ENCODE assay signal across 9 cellular contexts in the genomic region with DNA sequence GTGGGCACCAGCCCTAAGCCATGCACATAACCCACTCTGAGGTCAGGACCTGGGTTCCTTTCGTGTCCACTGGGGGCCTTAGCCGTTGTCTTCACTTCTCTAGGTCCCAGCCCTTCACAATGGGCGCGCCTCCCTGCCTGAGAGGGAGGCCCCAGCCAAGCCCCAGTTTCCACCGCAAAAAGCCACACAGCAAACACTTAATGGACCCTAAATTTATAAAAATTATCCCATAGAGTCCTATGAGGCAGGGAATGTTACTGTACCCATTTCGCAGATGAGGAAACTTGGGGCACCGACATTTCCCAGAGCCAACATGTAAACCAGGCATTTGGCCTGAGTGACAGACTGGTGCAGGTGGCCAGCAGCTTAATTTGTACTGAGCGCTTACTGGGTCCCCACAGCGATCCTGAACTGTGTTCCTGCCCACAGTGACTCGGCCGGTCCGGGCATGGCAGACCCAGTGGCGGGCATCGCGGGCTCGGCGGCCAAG. TPM values are rescaled to one million over a fixed set of nuclear protein-coding genes. Genes with fewer than 3 reads are reported as not detected.
A peak's percentile ranks its signal among the peaks of the same experiment; 100 is the strongest.
DNase-seq lines count a peak whose midpoint lies in the region; ATAC-seq and TF ChIP-seq lines count a peak whose summit lies in the region.
"Had no signal": no experiment of that assay in that cellular context is flagged by ENCODE, and none has a peak within 500 bp of the region (broad histone marks: within the 10 kb centered on the region; RNA-seq: fewer than 3 reads in every experiment).

No MANE protein-coding gene starts in this region.

- ATAC-seq in upper lobe of right lung (no peak), GM21825 (IDR thresholded peaks at IDR 0.05; ENCODE audit: unreplicated experiment) (no peak)

- H3K9ac ChIP-seq in mammary epithelial cell (ENCODE audit: insufficient read depth, low read length) = peak overlapping the region; percentile 79
- H3K9ac ChIP-seq in mesenchymal stem cell (ENCODE audit: low read length) = peak overlapping the region; percentile 87

- peak overlapping the region; percentile 89 for H3K4me3 Mint-ChIP-seq in activated naive CD4-positive, alpha-beta T cell treated with anti-CD3 and anti-CD28 coated beads, Interleukin-2, amount 50 U/mL, for 24 hours

- peaks cover 9% of the 10 kb centered on the region for H3K4me1 Mint-ChIP-seq in activated naive CD4-positive, alpha-beta T cell treated with anti-CD3 and anti-CD28 coated beads, Interleukin-2, amount 50 U/mL, for 24 hours

- peak overlapping the region in 1 of 2 experiments; percentile 91 for H3K14ac ChIP-seq in mesenchymal stem cell (ENCODE audit: low read length in 2 of 2)

- no peak for TF ChIP-seq CTCF in mammary epithelial cell (conservative IDR thresholded peaks at IDR 0.05 in 1 of 2, IDR thresholded peaks at IDR 0.05 in 1 of 2; ENCODE audit: extremely low read depth in 1 of 2, insufficient read depth in 1 of 2, low read depth in 1 of 2, low read length in 2 of 2)
- no peak for TF ChIP-seq CTCF in upper lobe of right lung (IDR thresholded peaks at IDR 0.05)

- in situ Hi-C loops in mammary epithelial cell (cut with MboI; ENCODE audit: low sequenced_read_pairs in 2 of 2) = no loop called here

- no peak for DNase-seq in activated naive CD4-positive, alpha-beta T cell treated with Interleukin-2 at 50 U/mL for 16 hours
- DNase-seq in mammary epithelial cell (peak; percentile 17), mesenchymal stem cell (no peak), upper lobe of right lung (no peak), Ammon's horn (ENCODE audit: low spot score) (no peak), CD1c-positive myeloid dendritic cell (ENCODE audit: extremely low spot score) (no peak)
- DNase-seq: GDM1 had no signal

- dilution Hi-C loops in mammary epithelial cell (cut with HindIII; ENCODE audit: low sequenced_read_pairs) = no loop called here

- H3K36me3 Mint-ChIP-seq in activated naive CD4-positive, alpha-beta T cell treated with anti-CD3 and anti-CD28 coated beads, Interleukin-2, amount 50 U/mL, for 24 hours = no peaks in the 10 kb centered on the region

- peak overlapping the region; percentile 57 to 80 (median 73) for H3K4me3 ChIP-seq in mammary epithelial cell (replicated peaks in 1 of 3; ENCODE audit: insufficient read depth in 1 of 3, low read depth in 2 of 3, low read length in 3 of 3)
- peak overlapping the region; percentile 71 to 96 for H3K4me3 ChIP-seq in mesenchymal stem cell (ENCODE audit: insufficient read depth in 1 of 2, low read depth in 1 of 2, low read length in 2 of 2)
- H3K4me3 ChIP-seq in upper lobe of right lung = peak overlapping the region; percentile 85

- 75% methylated on average over 11 of the region's 17 CpGs for WGBS in mammary epithelial cell (ENCODE audit: low coverage, missing lambda C conversion rate)
- 86% methylated on average over 17 of the region's 17 CpGs for WGBS in mesenchymal stem cell

- peak overlapping the region; percentile 90 for H2BK15ac ChIP-seq in mesenchymal stem cell (ENCODE audit: low read depth, poor library complexity, severe bottlenecking)

- no peak overlapping the region for H2BK5ac ChIP-seq in mesenchymal stem cell (ENCODE audit: low read depth, low read length, poor library complexity, severe bottlenecking)

- H3K27me3 Mint-ChIP-seq in activated naive CD4-positive, alpha-beta T cell treated with anti-CD3 and anti-CD28 coated beads, Interleukin-2, amount 50 U/mL, for 24 hours = peaks cover 14% of the 10 kb centered on the region

- H3K9me3 ChIP-seq in mammary epithelial cell (replicated peaks; ENCODE audit: insufficient read depth, low read length) = no peaks in the 10 kb centered on the region
- no peaks in the 10 kb centered on the region for H3K9me3 ChIP-seq in mesenchymal stem cell (ENCODE audit: control insufficient read depth, low read length)
- no peaks in the 10 kb centered on the region for H3K9me3 ChIP-seq in upper lobe of right lung

- peak overlapping the region; percentile 95 for H2AFZ ChIP-seq in mammary epithelial cell (ENCODE audit: low read depth, low read length)
- peak overlapping the region; percentile 54 for H2AFZ ChIP-seq in mesenchymal stem cell (ENCODE audit: low read depth, low read length)

- H3K4me1 ChIP-seq in mammary epithelial cell (ENCODE audit: insufficient read depth, low read length) (peaks cover 46% of the 10 kb centered on the region), mesenchymal stem cell (ENCODE audit: control insufficient read depth, insufficient read depth, low read depth, low read length) (peaks cover 57% of the 10 kb centered on the region), upper lobe of right lung (peaks cover 47% of the 10 kb centered on the region)

- no peak overlapping the region for H4K8ac ChIP-seq in mesenchymal stem cell (ENCODE audit: low read length)

- H3K9me3 Mint-ChIP-seq in activated naive CD4-positive, alpha-beta T cell treated with anti-CD3 and anti-CD28 coated beads, Interleukin-2, amount 50 U/mL, for 24 hours = no peaks in the 10 kb centered on the region

- H4K91ac ChIP-seq in mesenchymal stem cell (ENCODE audit: low read length) = peak overlapping the region; percentile 5

- peak overlapping the region; percentile 57 for H3K27ac ChIP-seq in mammary epithelial cell (ENCODE audit: insufficient read depth, low read depth, low read length)
- H3K27ac ChIP-seq in mesenchymal stem cell (ENCODE audit: low read length, poor library complexity, severe bottlenecking) = no peak overlapping the region
- peak overlapping the region; percentile 87 for H3K27ac ChIP-seq in upper lobe of right lung

- no TSS peak for BruUV-seq in mammary epithelial cell (replicated peaks; lab: Mats Ljungman, UMichigan)

- H3K4ac ChIP-seq in mesenchymal stem cell (ENCODE audit: low read depth in 1 of 2, low read length in 2 of 2) = peak overlapping the region in 1 of 2 experiments; percentile 76

- no peaks in the 10 kb centered on the region for H3K27me3 ChIP-seq in mammary epithelial cell (ENCODE audit: insufficient read depth, low read length)
- peaks cover 0 to under 1% of the 10 kb centered on the region in 2 experiments for H3K27me3 ChIP-seq in mesenchymal stem cell (ENCODE audit: control insufficient read depth in 1 of 2, insufficient read depth in 1 of 2, low read length in 2 of 2)
- no peaks in the 10 kb centered on the region for H3K27me3 ChIP-seq in upper lobe of right lung

- peaks cover 21% of the 10 kb centered on the region for H3K79me1 ChIP-seq in mesenchymal stem cell (replicated peaks; ENCODE audit: low read length, poor library complexity, severe bottlenecking)

- peak overlapping the region in 1 of 2 experiments; percentile 66 for H3K23ac ChIP-seq in mesenchymal stem cell (ENCODE audit: low read length in 2 of 2)

- H3K36me3 ChIP-seq in mammary epithelial cell (ENCODE audit: insufficient read depth, low read length) (no peaks in the 10 kb centered on the region), mesenchymal stem cell (ENCODE audit: control insufficient read depth in 1 of 2, insufficient read depth in 2 of 2, low read depth in 1 of 2, low read length in 2 of 2) (peaks cover 4 to 36% of the 10 kb centered on the region in 2 experiments), upper lobe of right lung (no peaks in the 10 kb centered on the region)

- H3K4me2 ChIP-seq in mammary epithelial cell (ENCODE audit: insufficient read depth, low read depth, low read length) = peak overlapping the region; percentile 90
- peak overlapping the region; percentile 63 for H3K4me2 ChIP-seq in mesenchymal stem cell (ENCODE audit: low read length, poor library complexity, severe bottlenecking)

- peak overlapping the region in 1 of 2 experiments; percentile 82 for H2BK12ac ChIP-seq in mesenchymal stem cell (ENCODE audit: low read length in 2 of 2)

- H3K18ac ChIP-seq in mesenchymal stem cell (ENCODE audit: low read depth in 1 of 2, low read length in 2 of 2) = peak overlapping the region in 1 of 2 experiments; percentile 84

- H2AK5ac ChIP-seq in mesenchymal stem cell (ENCODE audit: low read length, severe bottlenecking) = no peak overlapping the region

- intact Hi-C loops in mammary epithelial cell (cut with micrococcal nuclease) = loop anchor here (2.0 kb wide), 1 partner anchor 81 kb away; the partner anchor contains the start of gene AP1B1
- intact Hi-C loops in upper lobe of right lung (cut with DNase I) = no loop called here

- H3K79me2 ChIP-seq in mammary epithelial cell (ENCODE audit: insufficient read depth, low read length) = peaks cover 28% of the 10 kb centered on the region

- CTCF ChIA-PET in mammary epithelial cell (lab: Charles Lee; ENCODE audit: low non-redundant PET) = no interaction called here

- no peaks in the 10 kb centered on the region for H4K20me1 ChIP-seq in mammary epithelial cell (ENCODE audit: insufficient read depth, low read length)

- no peak overlapping the region for H3K27ac Mint-ChIP-seq in activated naive CD4-positive, alpha-beta T cell treated with anti-CD3 and anti-CD28 coated beads, Interleukin-2, amount 50 U/mL, for 24 hours

- no peak overlapping the region for H2BK120ac ChIP-seq in mesenchymal stem cell (ENCODE audit: low read depth, low read length)

RNA-seq across cellular contexts. Expression of gene GAS2L1, which starts 1.3 kb away (rescaled TPM):
- total RNA-seq in mammary epithelial cell = 10 to 100 TPM; 15.8 to 29.7 TPM
- 27.6 TPM for polyA plus RNA-seq in mammary epithelial cell
- 7.9 TPM for polyA minus RNA-seq in mammary epithelial cell
- polyA plus RNA-seq in mesenchymal stem cell (2013, experiment 1 of 2) = 21.8 TPM
- 22.6 TPM for polyA plus RNA-seq in mesenchymal stem cell (2013, experiment 2 of 2)
- total RNA-seq in upper lobe of right lung = 27.2 TPM

RNA-seq across cellular contexts. Expression of gene RASL10A, which starts 7.8 kb away (rescaled TPM):
- total RNA-seq in mammary epithelial cell = under 1 TPM in 1 of 2 donors, not detected in 1; 0.66 TPM
- not detected for polyA plus RNA-seq in mammary epithelial cell
- not detected for polyA minus RNA-seq in mammary epithelial cell
- polyA plus RNA-seq in mesenchymal stem cell (2013, experiment 1 of 2) = 0.06 TPM
- 0.04 TPM for polyA plus RNA-seq in mesenchymal stem cell (2013, experiment 2 of 2)
- 0.72 TPM for total RNA-seq in upper lobe of right lung

RNA-seq across cellular contexts. Expression of gene EWSR1, which starts 39.6 kb away (rescaled TPM):
- total RNA-seq in mammary epithelial cell (100 to 1,000 TPM; 164 to 307 TPM), upper lobe of right lung (149 TPM)
- 307 TPM for polyA plus RNA-seq in mammary epithelial cell
- 305 TPM for polyA minus RNA-seq in mammary epithelial cell
- polyA plus RNA-seq in mesenchymal stem cell (2013, experiment 1 of 2) = 174 TPM
- 172 TPM for polyA plus RNA-seq in mesenchymal stem cell (2013, experiment 2 of 2)

RNA-seq across cellular contexts. Expression of gene RHBDD3, which starts 39.9 kb away (rescaled TPM):
- total RNA-seq in mammary epithelial cell (10 to 100 TPM; 18.0 to 25.7 TPM), upper lobe of right lung (19.0 TPM)
- polyA plus RNA-seq in mammary epithelial cell = 14.1 TPM
- polyA minus RNA-seq in mammary epithelial cell = 5.2 TPM
- 22.5 TPM for polyA plus RNA-seq in mesenchymal stem cell (2013, experiment 1 of 2)
- 22.7 TPM for polyA plus RNA-seq in mesenchymal stem cell (2013, experiment 2 of 2)
